Comparison of ENCODE assay signal across 21 cellular contexts in genomic region chr6:32979720-32980487, GRCh38. TPM values are rescaled to one million over a fixed set of nuclear protein-coding genes. Genes with fewer than 3 reads are reported as not detected.
DNase-seq lines count a peak whose midpoint lies in the region; ATAC-seq, FAIRE-seq and TF ChIP-seq lines count a peak whose summit lies in the region.
"Had no signal": no experiment of that assay in that cellular context is flagged by ENCODE, and none has a peak within 500 bp of the region (broad histone marks: within the 10 kb centered on the region; RNA-seq: fewer than 3 reads in every experiment).

No MANE protein-coding gene starts in this region.

- peaks cover 76% of the 10 kb centered on the region for H3K36me3 ChIP-seq in SK-N-MC (ENCODE audit: insufficient read depth, low read length)
- peaks cover 71% of the 10 kb centered on the region for H3K36me3 ChIP-seq in endodermal cell (ENCODE audit: control insufficient read depth, insufficient read depth, low read length)
- peaks cover 51% of the 10 kb centered on the region for H3K36me3 ChIP-seq in smooth muscle cell (ENCODE audit: low read depth)
- H3K36me3 ChIP-seq in pancreas: peaks cover 25 to 71% (median 63%) of the 10 kb centered on the region in 3 donors

- no peak overlapping the region for H2AFZ ChIP-seq in smooth muscle cell (ENCODE audit: low read depth)

- no peak for FAIRE-seq in pancreas (lab: Jason Lieb, UNC)

- no peaks in the 10 kb centered on the region for H3K9me3 Mint-ChIP-seq in activated naive CD4-positive, alpha-beta T cell treated with anti-CD3 and anti-CD28 coated beads, Interleukin-2, amount 10 ng/mL, durations not matched to agents 7 days and 5 days
- H3K9me3 Mint-ChIP-seq in endodermal cell: no peaks in the 10 kb centered on the region
- H3K9me3 Mint-ChIP-seq: activated T-cell treated with anti-CD3 and anti-CD28 coated beads, Interleukin-2, amount 50 U/mL, for 4 hours; H9 had no signal

- peak overlapping the region; percentile 46 for H3K27ac Mint-ChIP-seq in activated naive CD4-positive, alpha-beta T cell treated with anti-CD3 and anti-CD28 coated beads, Interleukin-2, amount 10 ng/mL, durations not matched to agents 7 days and 5 days
- H3K27ac Mint-ChIP-seq in endodermal cell: peak overlapping the region; percentile 33
- H3K27ac Mint-ChIP-seq: activated CD4-positive, alpha-beta T cell treated with anti-CD3 and anti-CD28 coated beads for 36 hours had no signal

- no peaks in the 10 kb centered on the region for H3K27me3 ChIP-seq in endodermal cell (ENCODE audit: control insufficient read depth, insufficient read depth, low read length, poor library complexity, severe bottlenecking)
- no peaks in the 10 kb centered on the region for H3K27me3 ChIP-seq in smooth muscle cell (ENCODE audit: low read depth)
- no peaks in the 10 kb centered on the region for H3K27me3 ChIP-seq in pancreas
- H3K27me3 ChIP-seq: ascending aorta had no signal

- no peak overlapping the region for H3K4me3 ChIP-seq in SK-N-MC
- H3K4me3 ChIP-seq in endodermal cell (ENCODE audit: low read length): no peak overlapping the region
- no peak overlapping the region for H3K4me3 ChIP-seq in smooth muscle cell
- H3K4me3 ChIP-seq in pancreas: no peak overlapping the region
- H3K4me3 ChIP-seq: ascending aorta, coronary artery, lung had no signal

- H3K4me3 Mint-ChIP-seq in activated naive CD4-positive, alpha-beta T cell treated with anti-CD3 and anti-CD28 coated beads, Interleukin-2, amount 10 ng/mL, durations not matched to agents 7 days and 5 days: no peak overlapping the region
- no peak overlapping the region for H3K4me3 Mint-ChIP-seq in endodermal cell
- H3K4me3 Mint-ChIP-seq: activated CD4-positive, alpha-beta T cell treated with anti-CD3 and anti-CD28 coated beads for 36 hours; activated T-cell treated with anti-CD3 and anti-CD28 coated beads, Interleukin-2, amount 50 U/mL, for 4 hours had no signal

- H3K9me3 ChIP-seq in SK-N-MC (ENCODE audit: low read depth, low read length): no peaks in the 10 kb centered on the region
- H3K9me3 ChIP-seq in endodermal cell (ENCODE audit: control insufficient read depth, low read length): no peaks in the 10 kb centered on the region
- no peaks in the 10 kb centered on the region for H3K9me3 ChIP-seq in smooth muscle cell (replicated peaks; ENCODE audit: low read depth)
- H3K9me3 ChIP-seq in pancreas: no peaks in the 10 kb centered on the region
- H3K9me3 ChIP-seq: ascending aorta had no signal

- H3K27ac ChIP-seq in SK-N-MC (peak overlapping the region; percentile 26), endodermal cell (ENCODE audit: low read depth, low read length) (no peak overlapping the region), smooth muscle cell (ENCODE audit: low read depth) (peak overlapping the region; percentile 26), pancreas (no peak overlapping the region)
- H3K27ac ChIP-seq: ascending aorta, coronary artery had no signal

- H3K27me3 Mint-ChIP-seq in activated naive CD4-positive, alpha-beta T cell treated with anti-CD3 and anti-CD28 coated beads, Interleukin-2, amount 10 ng/mL, durations not matched to agents 7 days and 5 days: no peaks in the 10 kb centered on the region
- no peaks in the 10 kb centered on the region for H3K27me3 Mint-ChIP-seq in endodermal cell (ENCODE audit: insufficient read depth)
- H3K27me3 Mint-ChIP-seq: activated CD4-positive, alpha-beta T cell treated with anti-CD3 and anti-CD28 coated beads for 36 hours had no signal

- peaks cover 96% of the 10 kb centered on the region for H4K20me1 ChIP-seq in smooth muscle cell (ENCODE audit: low read depth)

- TF ChIP-seq CTCF in endodermal cell (conservative IDR thresholded peaks at IDR 0.05): no peak
- TF ChIP-seq CTCF in smooth muscle cell (IDR thresholded peaks at IDR 0.05; ENCODE audit: borderline replicate concordance, insufficient read depth, poor library complexity, severe bottlenecking): no peak
- no peak for TF ChIP-seq CTCF in pancreas (IDR thresholded peaks at IDR 0.05)

- H3K4me1 ChIP-seq in endodermal cell (ENCODE audit: control insufficient read depth, insufficient read depth, low read length) (peaks cover 5% of the 10 kb centered on the region), smooth muscle cell (ENCODE audit: low read depth) (peaks cover 11% of the 10 kb centered on the region), pancreas (peaks cover 21 to 62% (median 36%) of the 10 kb centered on the region in 3 donors)

- H3K4me2 ChIP-seq in smooth muscle cell: no peak overlapping the region

- peaks cover 62% of the 10 kb centered on the region for H3K4me1 Mint-ChIP-seq in activated naive CD4-positive, alpha-beta T cell treated with anti-CD3 and anti-CD28 coated beads, Interleukin-2, amount 10 ng/mL, durations not matched to agents 7 days and 5 days
- peaks cover 48% of the 10 kb centered on the region for H3K4me1 Mint-ChIP-seq in endodermal cell

- H3K9ac ChIP-seq in SK-N-MC (ENCODE audit: insufficient read length) (no peak overlapping the region), endodermal cell (ENCODE audit: extremely low read depth, low read length, poor library complexity, severe bottlenecking) (no peak overlapping the region), smooth muscle cell (ENCODE audit: low read depth) (no peak overlapping the region)

- peaks cover 53% of the 10 kb centered on the region for H3K79me2 ChIP-seq in smooth muscle cell (ENCODE audit: low read depth)

- no peak for ATAC-seq in pancreas
- ATAC-seq: activated CD4-positive, alpha-beta T cell treated with anti-CD3 and anti-CD28 coated beads for 36 hours; activated T-cell treated with anti-CD3 and anti-CD28 coated beads, Interleukin-2, amount 50 U/mL, for 4 hours had no signal

- WGBS in endodermal cell (ENCODE audit: insufficient coverage in 1 of 2, insufficient read length in 1 of 2), 2 experiments: 96 to 99% methylated on average over 11 to 12 of the region's 12 CpGs
- WGBS in smooth muscle cell (ENCODE audit: low lambda C conversion rate): 94% methylated on average over 12 of the region's 12 CpGs
- WGBS in pancreas, 2 donors: 86 to 91% methylated on average over 12 of the region's 12 CpGs

- intact Hi-C loops in pancreas (cut with DNase I): loop anchor here in 2 of 3 donors (5.0 to 10.0 kb wide), 3 partner anchors 43 to 93 kb away; no protein-coding TSS in a partner anchor

- CTCF ChIA-PET in activated naive CD4-positive, alpha-beta T cell treated with anti-CD3 and anti-CD28 coated beads, Interleukin-2, amount 10 ng/mL, durations not matched to agents 7 days and 5 days (lab: Charles Lee): interaction anchor here (1.0 to 4.2 kb wide), 5 partner anchors 13 to 142 kb away, joined by 3 to 16 read pairs (median 3); partner anchors contain the start of gene TAP2

- H3F3A ChIP-seq in smooth muscle cell (ENCODE audit: low read depth): peaks cover 76% of the 10 kb centered on the region

- no peak for DNase-seq in activated naive CD4-positive, alpha-beta T cell treated with anti-CD3 and anti-CD28 coated beads, Interleukin-2, amount 10 ng/mL, durations not matched to agents 7 days and 5 days
- DNase-seq in activated naive CD4-positive, alpha-beta T cell treated with anti-CD3 and anti-CD28 coated beads, Interleukin-2, amount 50 U/mL, for 16 hours: no peak
- no peak for DNase-seq in SK-N-MC (ENCODE audit: low read depth, low spot score)
- DNase-seq in endodermal cell: no peak
- no peak for DNase-seq in smooth muscle cell (lab: John Stamatoyannopoulos, UW; ENCODE audit: unreplicated experiment)
- DNase-seq in AG08395 (ENCODE audit: low spot score): no peak
- DNase-seq in pancreas: no peak
- DNase-seq in activated CD4-positive, CD25-positive, alpha-beta regulatory T cell treated with anti-CD3 and anti-CD28 coated beads, Interleukin-2, amount 50 U/mL, for 72 hours: no peak
- DNase-seq: activated CD4-positive, alpha-beta T cell treated with anti-CD3 and anti-CD28 coated beads for 36 hours; activated T-cell treated with anti-CD3 and anti-CD28 coated beads, Interleukin-2, amount 50 U/mL, for 4 hours; erythroblast; H9; NCI-H146; NCI-H446; retina; SHP77 treated with DMSO at 0.1 percent for 48 hours; substantia nigra had no signal

- H3K36me3 Mint-ChIP-seq in activated naive CD4-positive, alpha-beta T cell treated with anti-CD3 and anti-CD28 coated beads, Interleukin-2, amount 10 ng/mL, durations not matched to agents 7 days and 5 days: peaks cover 70% of the 10 kb centered on the region
- peaks cover 72% of the 10 kb centered on the region for H3K36me3 Mint-ChIP-seq in endodermal cell (ENCODE audit: low read depth)

RNA-seq across cellular contexts. Expression of gene BRD2, which starts 11.5 kb away (rescaled TPM):
- total RNA-seq in endodermal cell: 100 to 1,000 TPM; 209 to 233 TPM
- 186 TPM for polyA plus RNA-seq in endodermal cell (2013, experiment 1 of 2)
- polyA plus RNA-seq in endodermal cell (2013, experiment 2 of 2): 176 TPM
- 205 and 244 TPM in 2 replicates for total RNA-seq in smooth muscle cell
- 162 and 197 TPM in 2 replicates for polyA plus RNA-seq in smooth muscle cell
- 10 to 100 TPM; 50.5 to 98.4 (median 80.2) TPM for total RNA-seq in pancreas
- polyA plus RNA-seq in pancreas: 100 to 1,000 TPM in 1 of 2 donors, 10 to 100 TPM in 1; 94.3 to 128 TPM

RNA-seq across cellular contexts. Expression of gene HLA-DMA, which starts 27.0 kb away (rescaled TPM):
- total RNA-seq in endodermal cell (10 to 100 TPM in 1 of 2 donors, 1 to 10 TPM in 1; 4.9 to 19.0 TPM), smooth muscle cell (0.90 and 3.1 TPM in 2 replicates), pancreas (10 to 100 TPM in 4 of 6 donors, 1 to 10 TPM in 2; 6.8 to 72.9 (median 17.0) TPM)
- polyA plus RNA-seq in endodermal cell (2013, experiment 1 of 2): 2.2 TPM
- polyA plus RNA-seq in endodermal cell (2013, experiment 2 of 2): 2.6 TPM
- polyA plus RNA-seq in smooth muscle cell (4.0 and 4.8 TPM in 2 replicates), pancreas (10 to 100 TPM; 25.0 to 34.0 TPM)

RNA-seq across cellular contexts. Expression of gene HLA-DOA, which starts 29.5 kb away (rescaled TPM):
- 10 to 100 TPM; 10.6 to 11.1 TPM for total RNA-seq in endodermal cell
- 2.3 TPM for polyA plus RNA-seq in endodermal cell (2013, experiment 1 of 2)
- 1.8 TPM for polyA plus RNA-seq in endodermal cell (2013, experiment 2 of 2)
- 0.09 TPM in 1 of 2 replicates, not detected in the other for total RNA-seq in smooth muscle cell
- 0.26 TPM in 1 of 2 replicates, not detected in the other for polyA plus RNA-seq in smooth muscle cell
- 10 to 100 TPM in 1 of 6 donors, 1 to 10 TPM in 3, under 1 TPM in 2; 0.60 to 16.5 (median 2.2) TPM for total RNA-seq in pancreas
- polyA plus RNA-seq in pancreas: under 1 TPM; 0.38 to 0.46 TPM
- total RNA-seq: glomerular endothelial cell had no signal

RNA-seq across cellular contexts. Expression of gene HLA-DMB, which starts 39.1 kb away (rescaled TPM):
- 1 to 10 TPM in 1 of 2 donors, under 1 TPM in 1; 0.24 to 1.8 TPM for total RNA-seq in endodermal cell
- polyA plus RNA-seq in endodermal cell (2013, experiment 1 of 2): 0.25 TPM
- polyA plus RNA-seq in endodermal cell (2013, experiment 2 of 2): 0.25 TPM
- not detected in 2 replicates for total RNA-seq in smooth muscle cell
- not detected in 2 replicates for polyA plus RNA-seq in smooth muscle cell
- 10 to 100 TPM in 2 of 6 donors, 1 to 10 TPM in 4; 1.9 to 42.6 (median 4.3) TPM for total RNA-seq in pancreas
- 1 to 10 TPM; 2.7 to 6.2 TPM for polyA plus RNA-seq in pancreas

Comparison
In these comparisons a context has a peak if more than half of its experiments do, and no peak if none do; other contexts are left out.
1. H3K27ac ChIP-seq: peak in SK-N-MC (single experiment) and smooth muscle cell (single experiment); none in endodermal cell (single experiment) and pancreas (0 of 4).